In genomic region chr5:95959964-95960801, GRCh38 we compare ENCODE assay signal across 8 cellular contexts. TPM values are rescaled to one million over a fixed set of nuclear protein-coding genes. Genes with fewer than 3 reads are reported as not detected.
DNase-seq lines count a peak whose midpoint lies in the region; FAIRE-seq and TF ChIP-seq lines count a peak whose summit lies in the region.

No MANE protein-coding gene starts in this region.

- TF ChIP-seq EP300 in H1 (IDR thresholded peaks at IDR 0.05; ENCODE audit: borderline replicate concordance in 1 of 2, low read depth in 2 of 2, low read length in 2 of 2): no peak

- H3K27ac ChIP-seq in RWPE1 (peak overlapping the region; percentile 89), H1 (ENCODE audit: low read depth, low read length) (no peak overlapping the region), urinary bladder (ENCODE audit: low read depth) (no peak overlapping the region)

- H3K27me3 Mint-ChIP-seq in activated CD4-positive, alpha-beta T cell treated with anti-CD3 and anti-CD28 coated beads, Interleukin-2, amount 10 ng/mL, durations not matched to agents 7 days and 5 days: no peaks in the 10 kb centered on the region
- H3K27me3 Mint-ChIP-seq in mesothelial cell of epicardium (ENCODE audit: low read depth): peaks cover 15% of the 10 kb centered on the region

- H2BK12ac ChIP-seq in H1 (ENCODE audit: low read depth, low read length): peak overlapping the region; percentile 72

- H3K4me1 ChIP-seq in H1 (replicated peaks in 1 of 4; ENCODE audit: control insufficient read depth in 3 of 4, insufficient read depth in 4 of 4, low read length in 3 of 4) (peaks cover 13 to 27% (median 18%) of the 10 kb centered on the region in 4 experiments; a peak in 6 of 7 replicates), urinary bladder (ENCODE audit: insufficient read depth) (peaks cover 2% of the 10 kb centered on the region)

- peak overlapping the region; percentile 90 for H3K27ac Mint-ChIP-seq in activated CD4-positive, alpha-beta T cell treated with anti-CD3 and anti-CD28 coated beads, Interleukin-2, amount 10 ng/mL, durations not matched to agents 7 days and 5 days
- H3K27ac Mint-ChIP-seq in mesothelial cell of epicardium: peak overlapping the region; percentile 89

- 0 out of 2 replicates have a peak overlapping the region, but pooled peaks have one; percentile 62 for H2BK5ac ChIP-seq in H1 (ENCODE audit: low read depth, low read length)

- peak overlapping the region; percentile 93 for H3K18ac ChIP-seq in H1 (ENCODE audit: extremely low read depth, low read length)

- H3K79me2 ChIP-seq in H1 (ENCODE audit: control insufficient read depth in 1 of 2, insufficient read depth in 2 of 2, low read length in 2 of 2): peaks cover 5 to 48% of the 10 kb centered on the region in 2 experiments; a peak in 3 of 4 replicates

- peak in 1 of 2 experiments; percentile 40; a peak in 1 of 3 replicates for TF ChIP-seq POLR2A in H1 (IDR thresholded peaks at IDR 0.05; ENCODE audit: control extremely low read depth in 1 of 2, low read depth in 2 of 2, low read length in 2 of 2)

- H3K23me2 ChIP-seq in H1 (ENCODE audit: low read depth, low read length): peaks cover 17% of the 10 kb centered on the region

- no peaks in the 10 kb centered on the region for H3K36me3 ChIP-seq in H1 (ENCODE audit: control insufficient read depth in 2 of 4, insufficient read depth in 4 of 4, low read length in 3 of 4)
- H3K36me3 ChIP-seq in urinary bladder (ENCODE audit: insufficient read depth): no peaks in the 10 kb centered on the region

- no peak overlapping the region for H4K8ac ChIP-seq in H1 (ENCODE audit: extremely low read depth, insufficient read depth, low read length)

- H3K9ac ChIP-seq in H1 (replicated peaks in 1 of 4; ENCODE audit: extremely low read depth in 1 of 4, low read depth in 3 of 4, low read length in 3 of 4): peak overlapping the region; percentile 43 to 86 (median 72)

- H3K4me1 Mint-ChIP-seq in activated CD4-positive, alpha-beta T cell treated with anti-CD3 and anti-CD28 coated beads, Interleukin-2, amount 10 ng/mL, durations not matched to agents 7 days and 5 days: peaks cover 42% of the 10 kb centered on the region
- peaks cover 38% of the 10 kb centered on the region for H3K4me1 Mint-ChIP-seq in mesothelial cell of epicardium

- no peak overlapping the region for H3K14ac ChIP-seq in H1 (ENCODE audit: insufficient read length)

- no peak overlapping the region for H2BK15ac ChIP-seq in H1 (ENCODE audit: low read length)

- peaks cover 13 to 14% of the 10 kb centered on the region in 2 experiments for H4K20me1 ChIP-seq in H1 (replicated peaks in 1 of 2; ENCODE audit: control insufficient read depth in 1 of 2, insufficient read depth in 2 of 2, low read length in 2 of 2)

- WGBS in H1 (ENCODE audit: extremely low coverage in 1 of 2, insufficient coverage in 1 of 2, insufficient read length in 1 of 2, insufficient replicate concordance in 2 of 2, low coverage in 1 of 2, low lambda C conversion rate in 2 of 2, missing lambda C conversion rate in 1 of 2), 2 experiments: 31% methylated on average over 35 of the region's 35 CpGs; no CpG with 5 or more reads in 1 of the 2 experiments
- 16% methylated on average over 35 of the region's 35 CpGs for WGBS in urinary bladder

- H3K36me3 Mint-ChIP-seq in activated CD4-positive, alpha-beta T cell treated with anti-CD3 and anti-CD28 coated beads, Interleukin-2, amount 10 ng/mL, durations not matched to agents 7 days and 5 days (ENCODE audit: low read depth): no peaks in the 10 kb centered on the region
- no peaks in the 10 kb centered on the region for H3K36me3 Mint-ChIP-seq in mesothelial cell of epicardium

- no peaks in the 10 kb centered on the region for H3K9me3 ChIP-seq in H1 (ENCODE audit: insufficient read depth in 2 of 2, low read depth in 1 of 2, low read length in 1 of 2)

- CTCF ChIA-PET in activated CD4-positive, alpha-beta T cell treated with anti-CD3 and anti-CD28 coated beads, Interleukin-2, amount 10 ng/mL, durations not matched to agents 7 days and 5 days (lab: Charles Lee): interaction anchor here (0.6 to 4.8 kb wide), 8 partner anchors 12 to 375 kb away, joined by 3 to 36 read pairs (median 4); no protein-coding TSS in a partner anchor
- CTCF ChIA-PET in RWPE1 (lab: Yijun Ruan, JAX): interaction anchor here (0.6 to 2.7 kb wide), 13 partner anchors 14 to 805 kb away, joined by 3 to 11 read pairs (median 4); no protein-coding TSS in a partner anchor
- CTCF ChIA-PET in H1 (lab: Charles Lee; ENCODE audit: partially characterized antibody): interaction anchor here (0.9 to 5.9 kb wide), 8 partner anchors 14 to 385 kb away, joined by 3 to 38 read pairs (median 4); no protein-coding TSS in a partner anchor

- H3K9me3 Mint-ChIP-seq in activated CD4-positive, alpha-beta T cell treated with anti-CD3 and anti-CD28 coated beads, Interleukin-2, amount 10 ng/mL, durations not matched to agents 7 days and 5 days: no peaks in the 10 kb centered on the region
- no peaks in the 10 kb centered on the region for H3K9me3 Mint-ChIP-seq in mesothelial cell of epicardium

- TF ChIP-seq RAD21 in H1 (IDR thresholded peaks at IDR 0.05 in 1 of 2, conservative IDR thresholded peaks at IDR 0.05 in 1 of 2; ENCODE audit: low read depth in 2 of 2, low read length in 2 of 2): no peak; a peak in 1 of 4 replicates

- no peak overlapping the region for H2BK120ac ChIP-seq in H1 (replicated peaks; ENCODE audit: low read depth, low read length)

- no peak overlapping the region for H2BK20ac ChIP-seq in H1 (ENCODE audit: low read length)

- POLR2A ChIA-PET in activated CD4-positive, alpha-beta T cell treated with anti-CD3 and anti-CD28 coated beads, Interleukin-2, amount 10 ng/mL, durations not matched to agents 7 days and 5 days (lab: Charles Lee): no interaction called here
- POLR2A ChIA-PET in RWPE1 (lab: Yijun Ruan, JAX; ENCODE audit: low non-redundant PET) (no interaction called here), H1 (lab: Charles Lee; ENCODE audit: partially characterized antibody) (interaction anchor here (0.6 to 3.1 kb wide), 6 partner anchors 10 to 560 kb away, joined by 3 to 9 read pairs (median 5); no protein-coding TSS in a partner anchor)

- H3K56ac ChIP-seq in H1 (replicated peaks; ENCODE audit: insufficient read length, low read depth, low read length): no peak overlapping the region

- no peak overlapping the region for H4K91ac ChIP-seq in H1 (replicated peaks; ENCODE audit: insufficient read length, low read length)

- no peak overlapping the region for H3K4ac ChIP-seq in H1 (replicated peaks; ENCODE audit: insufficient read length, low read depth, low read length)

- no peak overlapping the region for H2AFZ ChIP-seq in H1 (ENCODE audit: low read length)

- peak overlapping the region; percentile 94 for H3K4me2 ChIP-seq in H1 (ENCODE audit: insufficient read depth in 1 of 2, low read depth in 2 of 2, low read length in 2 of 2)

- H3K23ac ChIP-seq in H1 (ENCODE audit: insufficient read length): no peak overlapping the region

- DNase-seq in activated CD4-positive, alpha-beta T cell treated with anti-CD3 and anti-CD28 coated beads, Interleukin-2, amount 10 ng/mL, durations not matched to agents 7 days and 5 days: peak; percentile 8
- DNase-seq in activated CD4-positive, alpha-beta T cell treated with anti-CD3 and anti-CD28 coated beads, Interleukin-2, amount 50 U/mL, for 4 hours: no peak
- DNase-seq in RWPE1 (ENCODE audit: low spot score) (peak; percentile 44), H1 (ENCODE audit: low read depth in 1 of 2, low spot score in 2 of 2) (no peak), mesothelial cell of epicardium (ENCODE audit: low spot score in 2 of 2, unreplicated experiment in 2 of 2) (peak in 1 of 2 experiments; percentile 52), HTR-8/SVneo (ENCODE audit: insufficient read length, low spot score) (no peak), NCI-H2196 (lab: John Stamatoyannopoulos, UW; ENCODE audit: unreplicated experiment) (no peak)

- TF ChIP-seq CTCF in RWPE1 (conservative IDR thresholded peaks at IDR 0.05; ENCODE audit: low read depth): 0 out of 2 replicates have a peak, but pooled peaks have one; percentile 13
- no peak for TF ChIP-seq CTCF in H1 (IDR thresholded peaks at IDR 0.05; ENCODE audit: control extremely low read depth in 1 of 3, insufficient read depth in 1 of 3, low read depth in 1 of 3, low read length in 3 of 3)
- no peak for TF ChIP-seq CTCF in mesothelial cell of epicardium (IDR thresholded peaks at IDR 0.05; ENCODE audit: unreplicated experiment)

- FAIRE-seq in H1 (lab: Jason Lieb, UNC) (no peak), HTR-8/SVneo (lab: Jason Lieb, UNC) (no peak)

- peaks cover 3% of the 10 kb centered on the region; the same call in 1 of the 2 replicates for H3K79me1 ChIP-seq in H1 (ENCODE audit: low read depth, low read length)

- H4K5ac ChIP-seq in H1 (ENCODE audit: insufficient read length, low read depth, low read length): no peak overlapping the region

- H3K27me3 ChIP-seq in H1 (replicated peaks in 1 of 4; ENCODE audit: control insufficient read depth in 3 of 4, extremely low read depth in 1 of 4, insufficient read depth in 3 of 4, low read length in 3 of 4): peaks cover 0 to 12% (median 9%) of the 10 kb centered on the region in 4 experiments; a peak in 5 of 7 replicates

- 0 out of 2 replicates have a peak overlapping the region, but pooled peaks have one; percentile 18 for H2AK5ac ChIP-seq in H1 (ENCODE audit: low read depth, low read length)

- H3K4me3 ChIP-seq in H1 (ENCODE audit: extremely low read depth in 1 of 4, insufficient read depth in 2 of 4, low read depth in 3 of 4, low read length in 4 of 4): peak overlapping the region; percentile 62 to 91 (median 82)
- H3K4me3 ChIP-seq in urinary bladder (ENCODE audit: low read depth, low read length): peak overlapping the region; percentile 92

- H3K4me3 Mint-ChIP-seq in activated CD4-positive, alpha-beta T cell treated with anti-CD3 and anti-CD28 coated beads, Interleukin-2, amount 10 ng/mL, durations not matched to agents 7 days and 5 days: peak overlapping the region; percentile 92
- peak overlapping the region; percentile 89 for H3K4me3 Mint-ChIP-seq in mesothelial cell of epicardium

RNA-seq across cellular contexts. Expression of gene ELL2, which starts 1.5 kb away (rescaled TPM):
- 10 to 100 TPM; 12.5 to 14.7 TPM for total RNA-seq in activated CD4-positive, alpha-beta T cell treated with anti-CD3 and anti-CD28 coated beads, Interleukin-2, amount 10 ng/mL, durations not matched to agents 7 days and 5 days
- total RNA-seq in H1 (2021; fragmentation: NEBNext Ultra II Directional; extraction: Animal tissue kit (Norgen Biotek cat#: 25700)): 21.7 and 29.4 TPM in 2 replicates
- polyA plus RNA-seq in H1 (2011; rRNA removed) (4.0 and 6.3 TPM in 2 replicates), urinary bladder (14.1 TPM)
- 7.1 TPM for polyA plus RNA-seq in H1 (2011; cell fraction: cytosol; rRNA removed)
- 13.8 TPM for polyA plus RNA-seq in H1 (2011; cell fraction: nucleus; rRNA removed)
- polyA plus RNA-seq in H1 (2012, experiment 1 of 2): 7.5 to 11.3 TPM (median 7.8 TPM) in 4 replicates
- polyA plus RNA-seq in H1 (2012, experiment 2 of 2): 1.0 TPM
- polyA plus RNA-seq in H1 (2013, experiment 1 of 2): 16.5 TPM
- polyA plus RNA-seq in H1 (2013, experiment 2 of 2): 14.7 TPM
- polyA minus RNA-seq in H1 (2011; rRNA and poly(A)+ RNA removed): 23.0 and 24.2 TPM in 2 replicates
- 12.3 TPM for polyA minus RNA-seq in H1 (2011; cell fraction: cytosol; rRNA and poly(A)+ RNA removed)
- 79.7 TPM for polyA minus RNA-seq in H1 (2011; cell fraction: nucleus; rRNA and poly(A)+ RNA removed)
- total RNA-seq in mesothelial cell of epicardium (11.7 to 13.5 TPM (median 11.8 TPM) in 3 replicates), urinary bladder (30.2 TPM)

Comparison
In these comparisons a context has a peak if more than half of its experiments do, and no peak if none do; other contexts are left out.
1. DNase-seq: peak in activated CD4-positive, alpha-beta T cell treated with anti-CD3 and anti-CD28 coated beads, Interleukin-2, amount 10 ng/mL, durations not matched to agents 7 days and 5 days (single experiment) and RWPE1 (single experiment); none in activated CD4-positive, alpha-beta T cell treated with anti-CD3 and anti-CD28 coated beads, Interleukin-2, amount 50 U/mL, for 4 hours (0 of 2), H1 (0 of 2), HTR-8/SVneo (single experiment) and NCI-H2196 (single experiment).